In the genomic region with DNA sequence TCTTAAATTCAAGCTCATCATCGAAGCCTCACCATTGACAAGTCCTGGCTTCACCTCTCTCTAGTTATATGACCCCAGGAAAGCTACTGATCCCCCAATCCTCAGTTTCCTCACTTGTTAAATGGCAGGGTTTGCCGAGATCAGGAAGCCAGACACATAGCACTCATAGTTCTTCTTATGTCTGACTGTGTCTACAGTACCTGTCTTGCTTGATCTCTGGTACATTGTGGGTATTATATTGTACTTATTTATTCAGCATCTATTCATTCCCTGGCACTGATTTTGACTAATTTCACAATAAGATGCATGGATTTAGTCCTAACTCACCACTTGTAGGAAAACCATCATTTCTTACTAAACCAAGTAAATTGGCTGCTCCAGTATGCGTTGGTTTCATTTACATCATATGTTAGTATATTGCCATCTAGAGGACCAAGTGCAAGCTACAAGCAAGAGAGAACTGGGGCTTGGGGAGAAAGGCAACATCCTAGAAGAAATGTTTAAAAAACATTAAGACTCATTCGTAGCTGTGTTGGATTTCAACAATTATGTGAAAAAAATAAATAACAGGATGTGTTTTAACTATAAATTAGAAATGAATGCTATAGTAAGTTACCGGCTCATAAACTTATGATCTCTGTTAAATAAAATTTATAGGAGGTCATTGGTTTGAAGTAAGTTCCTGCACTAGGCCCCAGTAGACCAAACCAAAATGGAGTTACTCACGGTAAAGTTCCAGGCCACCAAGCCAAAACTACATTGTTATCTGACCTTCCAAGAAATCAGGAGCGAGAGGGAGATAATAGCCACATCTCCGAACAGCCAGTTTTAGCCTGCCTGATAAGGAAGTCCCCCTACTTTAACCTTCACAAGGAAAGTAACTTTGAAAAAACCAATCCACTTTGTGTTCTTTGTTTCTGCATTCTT, we compare ENCODE assay signal across 1 cellular context.
TF ChIP-seq lines count a peak whose summit lies in the region.
"Not testable (repeated sequence)": the region's sequence is repeated elsewhere in the genome, so short reads cannot be mapped to it uniquely, and the experiment has no call there.

No MANE protein-coding gene starts in this region.

TF ChIP-seq in K562, 482 proteins besides CTCF, POLR2A, EP300 and RAD21 (continued from another document):
- TF ChIP-seq, protein P1, sequence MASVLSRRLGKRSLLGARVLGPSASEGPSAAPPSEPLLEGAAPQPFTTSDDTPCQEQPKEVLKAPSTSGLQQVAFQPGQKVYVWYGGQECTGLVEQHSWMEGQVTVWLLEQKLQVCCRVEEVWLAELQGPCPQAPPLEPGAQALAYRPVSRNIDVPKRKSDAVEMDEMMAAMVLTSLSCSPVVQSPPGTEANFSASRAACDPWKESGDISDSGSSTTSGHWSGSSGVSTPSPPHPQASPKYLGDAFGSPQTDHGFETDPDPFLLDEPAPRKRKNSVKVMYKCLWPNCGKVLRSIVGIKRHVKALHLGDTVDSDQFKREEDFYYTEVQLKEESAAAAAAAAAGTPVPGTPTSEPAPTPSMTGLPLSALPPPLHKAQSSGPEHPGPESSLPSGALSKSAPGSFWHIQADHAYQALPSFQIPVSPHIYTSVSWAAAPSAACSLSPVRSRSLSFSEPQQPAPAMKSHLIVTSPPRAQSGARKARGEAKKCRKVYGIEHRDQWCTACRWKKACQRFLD (CRISPR knock-in tag; IDR thresholded peaks at IDR 0.05) = peak; percentile 87
- TF ChIP-seq ZBTB17 (CRISPR knock-in tag; IDR thresholded peaks at IDR 0.05) (peak; percentile 71; the same call in 1 of the 2 replicates), ZNF134 (CRISPR knock-in tag; conservative IDR thresholded peaks at IDR 0.05) (0 out of 2 replicates have a peak, but pooled peaks have one; percentile 46), KLF6 (CRISPR knock-in tag; IDR thresholded peaks at IDR 0.05; ENCODE audit: borderline replicate concordance) (peak; percentile 94; the same call in 1 of the 2 replicates), NR4A1 (tag; IDR thresholded peaks at IDR 0.05) (peak; percentile 89; the same call in 1 of the 2 replicates), ZNF239 (CRISPR knock-in tag; IDR thresholded peaks at IDR 0.05) (peak; percentile 83), ZNF583 (CRISPR knock-in tag; IDR thresholded peaks at IDR 0.05) (peak; percentile 81), TEAD1 (CRISPR knock-in tag; IDR thresholded peaks at IDR 0.05) (peak in 1 of 2 experiments; percentile 70; a peak in 2 of 4 replicates), MAZ (CRISPR knock-in tag; conservative IDR thresholded peaks at IDR 0.05 in 1 of 2, IDR thresholded peaks at IDR 0.05 in 1 of 2) (0 out of 4 replicates have a peak, but pooled peaks of 1 of the 2 experiments have one; percentile 38), ZNF311 (CRISPR knock-in tag; IDR thresholded peaks at IDR 0.05) (peak; percentile 91), ZNF589 (CRISPR knock-in tag; IDR thresholded peaks at IDR 0.05; ENCODE audit: low read depth) (peak; percentile 89), ZNF644 (tag; IDR thresholded peaks at IDR 0.05; ENCODE audit: low read depth) (peak; percentile 92), PTRF (tag; IDR thresholded peaks at IDR 0.05) (peak; percentile 73), ZNF133 (CRISPR knock-in tag; IDR thresholded peaks at IDR 0.05) (0 out of 2 replicates have a peak, but pooled peaks have one; percentile 63), DMBX1 (CRISPR knock-in tag; IDR thresholded peaks at IDR 0.05; ENCODE audit: borderline replicate concordance) (peak; percentile 88), DDX20 (tag; IDR thresholded peaks at IDR 0.05; ENCODE audit: low read depth) (peak; percentile 78), ZNF175 (CRISPR knock-in tag; IDR thresholded peaks at IDR 0.05; ENCODE audit: low read depth) (peak; percentile 94), TCFL5 (CRISPR knock-in tag; conservative IDR thresholded peaks at IDR 0.05) (0 out of 2 replicates have a peak, but pooled peaks have one; percentile 77), HIVEP1 (CRISPR knock-in tag; IDR thresholded peaks at IDR 0.05) (peak; percentile 71; the same call in 1 of the 2 replicates), ZNF197 (CRISPR knock-in tag; IDR thresholded peaks at IDR 0.05; ENCODE audit: low read depth) (peak; percentile 82; the same call in 1 of the 2 replicates)
- TF ChIP-seq NR4A1 (CRISPR knock-in tag; IDR thresholded peaks at IDR 0.05) = not testable (repeated sequence)
- TF ChIP-seq, protein P2, sequence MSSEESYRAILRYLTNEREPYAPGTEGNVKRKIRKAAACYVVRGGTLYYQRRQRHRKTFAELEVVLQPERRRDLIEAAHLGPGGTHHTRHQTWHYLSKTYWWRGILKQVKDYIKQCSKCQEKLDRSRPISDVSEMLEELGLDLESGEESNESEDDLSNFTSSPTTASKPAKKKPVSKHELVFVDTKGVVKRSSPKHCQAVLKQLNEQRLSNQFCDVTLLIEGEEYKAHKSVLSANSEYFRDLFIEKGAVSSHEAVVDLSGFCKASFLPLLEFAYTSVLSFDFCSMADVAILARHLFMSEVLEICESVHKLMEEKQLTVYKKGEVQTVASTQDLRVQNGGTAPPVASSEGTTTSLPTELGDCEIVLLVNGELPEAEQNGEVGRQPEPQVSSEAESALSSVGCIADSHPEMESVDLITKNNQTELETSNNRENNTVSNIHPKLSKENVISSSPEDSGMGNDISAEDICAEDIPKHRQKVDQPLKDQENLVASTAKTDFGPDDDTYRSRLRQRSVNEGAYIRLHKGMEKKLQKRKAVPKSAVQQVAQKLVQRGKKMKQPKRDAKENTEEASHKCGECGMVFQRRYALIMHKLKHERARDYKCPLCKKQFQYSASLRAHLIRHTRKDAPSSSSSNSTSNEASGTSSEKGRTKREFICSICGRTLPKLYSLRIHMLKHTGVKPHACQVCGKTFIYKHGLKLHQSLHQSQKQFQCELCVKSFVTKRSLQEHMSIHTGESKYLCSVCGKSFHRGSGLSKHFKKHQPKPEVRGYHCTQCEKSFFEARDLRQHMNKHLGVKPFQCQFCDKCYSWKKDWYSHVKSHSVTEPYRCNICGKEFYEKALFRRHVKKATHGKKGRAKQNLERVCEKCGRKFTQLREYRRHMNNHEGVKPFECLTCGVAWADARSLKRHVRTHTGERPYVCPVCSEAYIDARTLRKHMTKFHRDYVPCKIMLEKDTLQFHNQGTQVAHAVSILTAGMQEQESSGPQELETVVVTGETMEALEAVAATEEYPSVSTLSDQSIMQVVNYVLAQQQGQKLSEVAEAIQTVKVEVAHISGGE (CRISPR knock-in tag; IDR thresholded peaks at IDR 0.05) = peak in 1 of 3 experiments; percentile 53; a peak in 1 of 6 replicates
- TF ChIP-seq, protein P3, sequence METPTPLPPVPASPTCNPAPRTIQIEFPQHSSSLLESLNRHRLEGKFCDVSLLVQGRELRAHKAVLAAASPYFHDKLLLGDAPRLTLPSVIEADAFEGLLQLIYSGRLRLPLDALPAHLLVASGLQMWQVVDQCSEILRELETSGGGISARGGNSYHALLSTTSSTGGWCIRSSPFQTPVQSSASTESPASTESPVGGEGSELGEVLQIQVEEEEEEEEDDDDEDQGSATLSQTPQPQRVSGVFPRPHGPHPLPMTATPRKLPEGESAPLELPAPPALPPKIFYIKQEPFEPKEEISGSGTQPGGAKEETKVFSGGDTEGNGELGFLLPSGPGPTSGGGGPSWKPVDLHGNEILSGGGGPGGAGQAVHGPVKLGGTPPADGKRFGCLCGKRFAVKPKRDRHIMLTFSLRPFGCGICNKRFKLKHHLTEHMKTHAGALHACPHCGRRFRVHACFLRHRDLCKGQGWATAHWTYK (CRISPR knock-in tag; IDR thresholded peaks at IDR 0.05) = peak; percentile 73
- TF ChIP-seq, protein P4, sequence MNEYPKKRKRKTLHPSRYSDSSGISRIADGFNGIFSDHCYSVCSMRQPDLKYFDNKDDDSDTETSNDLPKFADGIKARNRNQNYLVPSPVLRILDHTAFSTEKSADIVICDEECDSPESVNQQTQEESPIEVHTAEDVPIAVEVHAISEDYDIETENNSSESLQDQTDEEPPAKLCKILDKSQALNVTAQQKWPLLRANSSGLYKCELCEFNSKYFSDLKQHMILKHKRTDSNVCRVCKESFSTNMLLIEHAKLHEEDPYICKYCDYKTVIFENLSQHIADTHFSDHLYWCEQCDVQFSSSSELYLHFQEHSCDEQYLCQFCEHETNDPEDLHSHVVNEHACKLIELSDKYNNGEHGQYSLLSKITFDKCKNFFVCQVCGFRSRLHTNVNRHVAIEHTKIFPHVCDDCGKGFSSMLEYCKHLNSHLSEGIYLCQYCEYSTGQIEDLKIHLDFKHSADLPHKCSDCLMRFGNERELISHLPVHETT (CRISPR knock-in tag; conservative IDR thresholded peaks at IDR 0.05 in 1 of 2, IDR thresholded peaks at IDR 0.05 in 1 of 2) = peak in 1 of 2 experiments; percentile 91; a peak in 2 of 4 replicates
- TF ChIP-seq, protein P5, sequence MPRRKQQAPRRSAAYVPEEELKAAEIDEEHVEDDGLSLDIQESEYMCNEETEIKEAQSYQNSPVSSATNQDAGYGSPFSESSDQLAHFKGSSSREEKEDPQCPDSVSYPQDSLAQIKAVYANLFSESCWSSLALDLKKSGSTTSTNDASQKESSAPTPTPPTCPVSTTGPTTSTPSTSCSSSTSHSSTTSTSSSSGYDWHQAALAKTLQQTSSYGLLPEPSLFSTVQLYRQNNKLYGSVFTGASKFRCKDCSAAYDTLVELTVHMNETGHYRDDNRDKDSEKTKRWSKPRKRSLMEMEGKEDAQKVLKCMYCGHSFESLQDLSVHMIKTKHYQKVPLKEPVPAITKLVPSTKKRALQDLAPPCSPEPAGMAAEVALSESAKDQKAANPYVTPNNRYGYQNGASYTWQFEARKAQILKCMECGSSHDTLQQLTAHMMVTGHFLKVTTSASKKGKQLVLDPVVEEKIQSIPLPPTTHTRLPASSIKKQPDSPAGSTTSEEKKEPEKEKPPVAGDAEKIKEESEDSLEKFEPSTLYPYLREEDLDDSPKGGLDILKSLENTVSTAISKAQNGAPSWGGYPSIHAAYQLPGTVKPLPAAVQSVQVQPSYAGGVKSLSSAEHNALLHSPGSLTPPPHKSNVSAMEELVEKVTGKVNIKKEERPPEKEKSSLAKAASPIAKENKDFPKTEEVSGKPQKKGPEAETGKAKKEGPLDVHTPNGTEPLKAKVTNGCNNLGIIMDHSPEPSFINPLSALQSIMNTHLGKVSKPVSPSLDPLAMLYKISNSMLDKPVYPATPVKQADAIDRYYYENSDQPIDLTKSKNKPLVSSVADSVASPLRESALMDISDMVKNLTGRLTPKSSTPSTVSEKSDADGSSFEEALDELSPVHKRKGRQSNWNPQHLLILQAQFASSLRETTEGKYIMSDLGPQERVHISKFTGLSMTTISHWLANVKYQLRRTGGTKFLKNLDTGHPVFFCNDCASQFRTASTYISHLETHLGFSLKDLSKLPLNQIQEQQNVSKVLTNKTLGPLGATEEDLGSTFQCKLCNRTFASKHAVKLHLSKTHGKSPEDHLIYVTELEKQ (CRISPR knock-in tag; IDR thresholded peaks at IDR 0.05) = peak; percentile 70; the same call in 1 of the 2 replicates
TF ChIP-seq in K562: peak in this region for 52; not testable (repeated sequence) for 430.
